In genomic region chr4:75599647-75600046, GRCh38 we compare ENCODE assay signal across 30 cellular contexts. TPM values are rescaled to one million over a fixed set of nuclear protein-coding genes. Genes with fewer than 3 reads are reported as not detected.
"Had no signal": no experiment of that assay in that cellular context is flagged by ENCODE, and none has a peak within 500 bp of the region (broad histone marks: within the 10 kb centered on the region; RNA-seq: fewer than 3 reads in every experiment).

No MANE protein-coding gene starts in this region.

- DNase-seq: activated CD4-positive, alpha-beta memory T cell treated with anti-CD3 and anti-CD28 coated beads, Interleukin-2, amount 10 ng/mL, durations not matched to agents 7 days and 5 days; activated CD4-positive, alpha-beta T cell treated with anti-CD3 and anti-CD28 coated beads for 1 hour; activated CD4-positive, alpha-beta T cell treated with anti-CD3 and anti-CD28 coated beads for 48 hours; activated CD4-positive, CD25-positive, alpha-beta regulatory T cell; activated CD8-positive, alpha-beta memory T cell treated with anti-CD3 and anti-CD28 coated beads for 24 hours; activated CD8-positive, alpha-beta memory T cell treated with anti-CD3 and anti-CD28 coated beads, Interleukin-2, amount 10 ng/mL, durations not matched to agents 7 days and 5 days; activated CD8-positive, alpha-beta memory T cell treated with anti-CD3 and anti-CD28 coated beads, Interleukin-2, amount 50 U/mL, for 48 hours; activated effector memory CD4-positive, alpha-beta T cell treated with Interleukin-2 at 50 U/mL for 16 hours; activated naive CD4-positive, alpha-beta T cell treated with anti-CD3 and anti-CD28 coated beads, Interleukin-2, amount 50 U/mL, for 16 hours; activated naive CD8-positive, alpha-beta T cell treated with anti-CD3 and anti-CD28 coated beads for 36 hours; activated T-cell treated with anti-CD3 and anti-CD28 coated beads, Interleukin-2, amount 50 U/mL, for 48 hours; amygdala; KG1; NCI-H1092 treated with DMSO at 0.1 percent for 48 hours; NCI-H1417; NCI-H146; NCI-H187; NCI-H2029 treated with DMSO at 0.1 percent for 48 hours; NCI-H2107; NCI-H2171; NCI-H510A; NCI-H526; NCI-H748 treated with DMSO at 0.1 percent for 48 hours; T1000; WERI-Rb-1 had no signal

- ATAC-seq: activated CD8-positive, alpha-beta memory T cell treated with anti-CD3 and anti-CD28 coated beads, Interleukin-2, amount 10 ng/mL, durations not matched to agents 7 days and 5 days; Panc1 had no signal

- H3K27me3 ChIP-seq: ascending aorta, cardiac muscle cell had no signal

- H3K4me3 ChIP-seq: ascending aorta, cardiac muscle cell had no signal

- H3K27ac ChIP-seq: ascending aorta, cardiac muscle cell, WERI-Rb-1 had no signal

- H3K9me3 ChIP-seq: ascending aorta had no signal

- H3K36me3 ChIP-seq: cardiac muscle cell, WERI-Rb-1 had no signal

- H3K4me1 ChIP-seq: ascending aorta had no signal

RNA-seq across cellular contexts. Expression of gene CDKL2, which starts 30.7 kb away (rescaled TPM):
- total RNA-seq: ascending aorta had no signal

RNA-seq across cellular contexts. Expression of gene ODAPH, which starts 43.8 kb away (rescaled TPM):
- total RNA-seq: activated naive CD8-positive, alpha-beta T cell treated with anti-CD3 and anti-CD28 coated beads for 36 hours; ascending aorta; LHCN-M2; RPMI7951 had no signal
